Comparison of ENCODE assay signal across 35 cellular contexts in genomic region chr6:141977782-141978181, GRCh38.
"Had no signal": no experiment of that assay in that cellular context is flagged by ENCODE, and none has a peak within 500 bp of the region (broad histone marks: within the 10 kb centered on the region; RNA-seq: fewer than 3 reads in every experiment).

No MANE protein-coding gene starts in this region.

- H3K27ac ChIP-seq: KMS-11 had no signal

- H3K4me3 ChIP-seq: MG63 had no signal

- H3K9me3 ChIP-seq: MG63 had no signal

- H3K27me3 ChIP-seq: MG63 had no signal

- H3K4me2 ChIP-seq: KMS-11 had no signal

- DNase-seq: Karpas-422, Kasumi-1, MG63, MM.1S, MV-4-11, NCI-H1048, NCI-H1092, NCI-H1092 treated with DMSO at 0.1 percent for 48 hours, NCI-H1105, NCI-H1105 treated with DMSO at 0.1 percent for 48 hours, NCI-H1417, NCI-H1417 treated with DMSO at 0.1 percent for 48 hours, NCI-H1436, NCI-H1436 treated with DMSO at 0.1 percent for 48 hours, NCI-H146, NCI-H1694, NCI-H1694 treated with DMSO at 0.1 percent for 48 hours, NCI-H187, NCI-H187 treated with DMSO at 0.1 percent for 48 hours, NCI-H1930, NCI-H2029, NCI-H2029 treated with DMSO at 0.1 percent for 48 hours, NCI-H2081, NCI-H2081 treated with DMSO at 0.1 percent for 48 hours, NCI-H2107, NCI-H2171, NCI-H2171 treated with DMSO at 0.1 percent for 48 hours, NCI-H2227 treated with DMSO at 0.1 percent for 48 hours, NCI-H226, NCI-H345, NCI-H446, NCI-H446 treated with DMSO at 0.1 percent for 48 hours, NCI-H510A, NCI-H510A treated with DMSO at 0.1 percent for 48 hours had no signal

- H3K36me3 ChIP-seq: MG63 had no signal

- H3K9ac ChIP-seq: KMS-11 had no signal
